In the genomic region with DNA sequence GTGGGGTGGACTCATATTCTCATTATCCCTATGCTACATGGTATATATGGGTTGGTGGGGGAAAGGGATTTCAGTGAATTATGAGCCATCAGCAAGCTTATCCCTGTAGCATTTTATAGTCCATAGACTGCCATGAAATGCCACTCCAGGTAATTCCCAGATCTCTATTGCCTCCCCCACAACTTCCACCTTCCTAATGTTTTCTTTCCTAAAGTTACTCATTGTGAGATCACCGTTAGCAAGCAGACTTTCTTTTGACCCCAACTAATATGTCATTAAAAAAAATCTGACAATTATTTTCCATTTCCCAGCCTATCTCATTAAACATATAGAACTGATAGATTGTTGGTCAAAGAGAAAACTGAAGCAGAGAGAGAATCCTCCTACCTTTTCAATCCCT, we compare ENCODE assay signal across 36 cellular contexts. TPM values are rescaled to one million over a fixed set of nuclear protein-coding genes. Genes with fewer than 3 reads are reported as not detected.
"Had no signal": no experiment of that assay in that cellular context is flagged by ENCODE, and none has a peak within 500 bp of the region (broad histone marks: within the 10 kb centered on the region; RNA-seq: fewer than 3 reads in every experiment).

No MANE protein-coding gene starts in this region.

- H3K27ac Mint-ChIP-seq: activated T-helper 17 cell treated with anti-CD3 and anti-CD28 coated beads, Interleukin-2, amount 50 U/mL, for 72 hours; mesothelial cell of epicardium; naive B cell; nephron progenitor cell; progenitor cell of endocrine pancreas; stimulated activated effector memory CD8-positive, alpha-beta T cell treated with anti-CD3 and anti-CD28 coated beads, Interleukin-12 subunit alpha, Interleukin-12 subunit beta, amount 100 ng/mL, for 72 hours; stimulated activated naive CD8-positive, alpha-beta T cell treated with anti-CD3 and anti-CD28 coated beads, Interleukin-15, Interleukin-2, amounts not matched to agents 100 ng/mL and 50 ng/mL, for 24 hours had no signal

- H3K9me3 Mint-ChIP-seq: activated T-helper 17 cell treated with anti-CD3 and anti-CD28 coated beads, Interleukin-2, amount 50 U/mL, for 72 hours; mesothelial cell of epicardium; nephron progenitor cell had no signal

- H3K4me1 ChIP-seq: gastrocnemius medialis, sigmoid colon had no signal

- H3K27me3 ChIP-seq: gastrocnemius medialis, neutrophil, ovary, sigmoid colon had no signal

- H3K4me3 Mint-ChIP-seq: activated T-cell treated with anti-CD3 and anti-CD28 coated beads, Interleukin-2, amount 50 U/mL, for 4 hours; activated T-helper 17 cell treated with anti-CD3 and anti-CD28 coated beads, Interleukin-2, amount 50 U/mL, for 72 hours; mesothelial cell of epicardium; naive B cell; nephron progenitor cell; stimulated activated effector memory CD8-positive, alpha-beta T cell treated with anti-CD3 and anti-CD28 coated beads, Interleukin-12 subunit alpha, Interleukin-12 subunit beta, amount 100 ng/mL, for 72 hours; stimulated activated naive CD8-positive, alpha-beta T cell treated with anti-CD3 and anti-CD28 coated beads, Interleukin-15, Interleukin-2, amounts not matched to agents 100 ng/mL and 50 ng/mL, for 24 hours had no signal

- H3K27me3 Mint-ChIP-seq: activated T-helper 17 cell treated with anti-CD3 and anti-CD28 coated beads, Interleukin-2, amount 50 U/mL, for 72 hours; progenitor cell of endocrine pancreas had no signal

- H3K9me3 ChIP-seq: gastrocnemius medialis, neutrophil, ovary, sigmoid colon, thoracic aorta had no signal

- H3K4me1 Mint-ChIP-seq: activated T-helper 17 cell treated with anti-CD3 and anti-CD28 coated beads, Interleukin-2, amount 50 U/mL, for 72 hours; mesothelial cell of epicardium; naive B cell; stimulated activated effector memory CD8-positive, alpha-beta T cell treated with anti-CD3 and anti-CD28 coated beads, Interleukin-12 subunit alpha, Interleukin-12 subunit beta, amount 100 ng/mL, for 72 hours had no signal

- DNase-seq: activated CD4-positive, alpha-beta T cell treated with anti-CD3 and anti-CD28 coated beads for 48 hours; activated CD4-positive, alpha-beta T cell treated with anti-CD3 and anti-CD28 coated beads, Interleukin-2, amount 50 U/mL, for 48 hours; activated CD8-positive, alpha-beta memory T cell treated with anti-CD3 and anti-CD28 coated beads, Interleukin-2, amount 50 U/mL, for 4 hours; activated gamma-delta T cell treated with Interleukin-2 at 50 U/mL for 16 hours; activated naive CD4-positive, alpha-beta T cell treated with anti-CD3 and anti-CD28 coated beads, Interleukin-2, amount 50 U/mL, for 16 hours; activated T-cell treated with anti-CD3 and anti-CD28 coated beads, Interleukin-2, amount 50 U/mL, for 4 hours; amniotic stem cell; dermis blood vessel endothelial cell; effector CD4-positive, alpha-beta T cell; gastrocnemius medialis; glutamatergic neuron; left cardiac atrium; left ventricle myocardium superior; naive B cell; nephron progenitor cell; ovary; retina; sigmoid colon; small intestine; stimulated activated CD4-positive, alpha-beta T cell treated with anti-CD3 and anti-CD28 coated beads, Interleukin-4, amount 100 ng/mL, for 24 hours; T-helper 9 cell; trophoblast cell had no signal

- ATAC-seq: activated CD4-positive, CD25-positive, alpha-beta regulatory T cell treated with anti-CD3 and anti-CD28 coated beads, Interleukin-2, amount 50 U/mL, for 24 hours; activated T-cell treated with anti-CD3 and anti-CD28 coated beads, Interleukin-2, amount 50 U/mL, for 4 hours; activated T-helper 17 cell treated with anti-CD3 and anti-CD28 coated beads, Interleukin-2, amount 50 U/mL, for 72 hours; gastrocnemius medialis; left cardiac atrium; left ventricle myocardium superior; stimulated activated effector memory CD8-positive, alpha-beta T cell treated with anti-CD3 and anti-CD28 coated beads, Interleukin-12 subunit alpha, Interleukin-12 subunit beta, amount 100 ng/mL, for 72 hours had no signal

- H3K4me3 ChIP-seq: gastrocnemius medialis, ovary, sigmoid colon, thoracic aorta had no signal

- FAIRE-seq: colon, islet of Langerhans, small intestine, TTC549, urothelium cell line had no signal

- H3K36me3 ChIP-seq: gastrocnemius medialis, neutrophil, ovary, sigmoid colon, thoracic aorta had no signal

- H3K27ac ChIP-seq: gastrocnemius medialis, neutrophil, ovary, sigmoid colon, thoracic aorta, VCaP had no signal

- H3K36me3 Mint-ChIP-seq: mesothelial cell of epicardium; naive B cell; stimulated activated effector memory CD8-positive, alpha-beta T cell treated with anti-CD3 and anti-CD28 coated beads, Interleukin-12 subunit alpha, Interleukin-12 subunit beta, amount 100 ng/mL, for 72 hours had no signal

RNA-seq across cellular contexts. Expression of gene TBX18, which starts 40.7 kb away (rescaled TPM):
- total RNA-seq: activated CD8-positive, alpha-beta memory T cell treated with anti-CD3 and anti-CD28 coated beads for 36 hours; activated T-cell treated with anti-CD3 and anti-CD28 coated beads, Interleukin-2, amount 50 U/mL, for 4 hours; activated T-helper 17 cell treated with anti-CD3 and anti-CD28 coated beads, Interleukin-2, amount 50 U/mL, for 72 hours had no signal
